In genomic region chr16:67372664-67373063, GRCh38 we compare ENCODE assay signal across 9 cellular contexts. TPM values are rescaled to one million over a fixed set of nuclear protein-coding genes. Genes with fewer than 3 reads are reported as not detected.
A peak's percentile ranks its signal among the peaks of the same experiment; 100 is the strongest.
DNase-seq lines count a peak whose midpoint lies in the region; ATAC-seq and TF ChIP-seq lines count a peak whose summit lies in the region.
"Had no signal": no experiment of that assay in that cellular context is flagged by ENCODE, and none has a peak within 500 bp of the region (broad histone marks: within the 10 kb centered on the region; RNA-seq: fewer than 3 reads in every experiment).

No MANE protein-coding gene starts in this region.

- no peak overlapping the region for H3K4me3 Mint-ChIP-seq in mesothelial cell of epicardium
- H3K4me3 Mint-ChIP-seq: activated B cell treated with CpG ODN at 0.5 μM for 24 hours had no signal

- no peaks in the 10 kb centered on the region for H3K36me3 Mint-ChIP-seq in mesothelial cell of epicardium

- no peaks in the 10 kb centered on the region for H3K9me3 Mint-ChIP-seq in mesothelial cell of epicardium
- H3K9me3 Mint-ChIP-seq: activated B cell treated with CpG ODN at 0.5 μM for 24 hours had no signal

- peak; percentile 55 for DNase-seq in CD1c-positive myeloid dendritic cell (ENCODE audit: extremely low spot score)
- DNase-seq in HT1080 (ENCODE audit: low read depth): peak; percentile 19
- peak; percentile 34 for DNase-seq in astrocyte of the spinal cord (ENCODE audit: low read depth, low spot score)
- no peak for DNase-seq in mesothelial cell of epicardium (ENCODE audit: low spot score in 2 of 2, unreplicated experiment in 2 of 2)
- no peak for DNase-seq in glomerular visceral epithelial cell (ENCODE audit: extremely low spot score)
- no peak for DNase-seq in activated naive CD4-positive, alpha-beta T cell treated with Interleukin-2 at 50 U/mL for 16 hours
- DNase-seq: activated B cell treated with CpG ODN at 0.5 μM for 24 hours had no signal

- H3K27ac Mint-ChIP-seq in mesothelial cell of epicardium: no peak overlapping the region
- H3K27ac Mint-ChIP-seq: activated B cell treated with CpG ODN at 0.5 μM for 24 hours had no signal

- H3K27me3 Mint-ChIP-seq in mesothelial cell of epicardium (ENCODE audit: low read depth): peaks cover 18% of the 10 kb centered on the region

- TF ChIP-seq CTCF in astrocyte of the spinal cord (IDR thresholded peaks at IDR 0.05; ENCODE audit: low read depth, low read length) (peak; percentile 43), mesothelial cell of epicardium (IDR thresholded peaks at IDR 0.05; ENCODE audit: unreplicated experiment) (peak; percentile 21)

- H3K4me1 Mint-ChIP-seq in mesothelial cell of epicardium: no peaks in the 10 kb centered on the region
- H3K4me1 Mint-ChIP-seq: activated B cell treated with CpG ODN at 0.5 μM for 24 hours had no signal

- ATAC-seq in GM18517 (IDR thresholded peaks at IDR 0.05; ENCODE audit: unreplicated experiment): no peak
- ATAC-seq in HG02678 (IDR thresholded peaks at IDR 0.05; ENCODE audit: unreplicated experiment): no peak

- H3K4me3 ChIP-seq in astrocyte of the spinal cord (ENCODE audit: low read depth, low read length): no peak overlapping the region

- in situ Hi-C loops in astrocyte of the spinal cord (cut with HindIII; ENCODE audit: low sequenced_read_pairs): no loop called here

RNA-seq across cellular contexts. Expression of gene TPPP3, which starts 20.6 kb away (rescaled TPM):
- not detected in 2 replicates for total RNA-seq in HT1080 (2014; rRNA removed; shearing (Covaris generic))
- 0.25 TPM in 1 of 2 replicates, not detected in the other for polyA plus RNA-seq in HT1080 (2015; cell fraction: cytosol; rRNA removed)
- 0.11 and 1.3 TPM in 2 replicates for polyA plus RNA-seq in HT1080 (2015; cell fraction: nucleus; rRNA removed)
- 5.5 to 6.2 TPM (median 5.7 TPM) in 3 replicates for total RNA-seq in mesothelial cell of epicardium
- total RNA-seq: activated B cell treated with CpG ODN at 0.5 μM for 24 hours had no signal

RNA-seq across cellular contexts. Expression of gene ZDHHC1, which starts 43.6 kb away (rescaled TPM):
- total RNA-seq in HT1080 (2014; rRNA removed; shearing (Covaris generic)): 2.6 and 4.1 TPM in 2 replicates
- 5.7 and 6.0 TPM in 2 replicates for polyA plus RNA-seq in HT1080 (2015; cell fraction: cytosol; rRNA removed)
- polyA plus RNA-seq in HT1080 (2015; cell fraction: nucleus; rRNA removed): 6.4 and 9.2 TPM in 2 replicates
- total RNA-seq in mesothelial cell of epicardium: 14.5 to 16.7 TPM (median 15.4 TPM) in 3 replicates

RNA-seq across cellular contexts. Expression of gene LRRC36, which starts 46.0 kb away (rescaled TPM):
- not detected in 2 replicates for total RNA-seq in HT1080 (2014; rRNA removed; shearing (Covaris generic))
- not detected in 2 replicates for polyA plus RNA-seq in HT1080 (2015; cell fraction: cytosol; rRNA removed)
- polyA plus RNA-seq in HT1080 (2015; cell fraction: nucleus; rRNA removed): not detected in 2 replicates
- total RNA-seq in mesothelial cell of epicardium: 0.20 to 0.55 TPM (median 0.36 TPM) in 3 replicates

RNA-seq across cellular contexts. Expression of gene KCTD19, which starts 46.1 kb away (rescaled TPM):
- total RNA-seq in HT1080 (2014; rRNA removed; shearing (Covaris generic)): not detected in 2 replicates
- not detected in 2 replicates for polyA plus RNA-seq in HT1080 (2015; cell fraction: cytosol; rRNA removed)
- 0.19 TPM in 1 of 2 replicates, not detected in the other for polyA plus RNA-seq in HT1080 (2015; cell fraction: nucleus; rRNA removed)
- total RNA-seq in mesothelial cell of epicardium: 0.52 to 1.1 TPM (median 0.84 TPM) in 3 replicates
- total RNA-seq: activated B cell treated with CpG ODN at 0.5 μM for 24 hours had no signal

RNA-seq across cellular contexts. Expression of gene HSD11B2, which starts 58.3 kb away (rescaled TPM):
- 0.94 and 1.0 TPM in 2 replicates for total RNA-seq in HT1080 (2014; rRNA removed; shearing (Covaris generic))
- polyA plus RNA-seq in HT1080 (2015; cell fraction: cytosol; rRNA removed): 0.11 and 0.12 TPM in 2 replicates
- 0.47 and 1.1 TPM in 2 replicates for polyA plus RNA-seq in HT1080 (2015; cell fraction: nucleus; rRNA removed)
- 3.0 to 4.1 TPM (median 3.7 TPM) in 3 replicates for total RNA-seq in mesothelial cell of epicardium

Comparison
In these comparisons a context has a peak if more than half of its experiments do, and no peak if none do; other contexts are left out.
1. DNase-seq: peak in CD1c-positive myeloid dendritic cell (single experiment), HT1080 (single experiment) and astrocyte of the spinal cord (single experiment); none in mesothelial cell of epicardium (0 of 2), glomerular visceral epithelial cell (single experiment) and activated naive CD4-positive, alpha-beta T cell treated with Interleukin-2 at 50 U/mL for 16 hours (single experiment).